In genomic region chr13:40129467-40129866, GRCh38 we compare ENCODE assay signal across 22 cellular contexts.
"Had no signal": no experiment of that assay in that cellular context is flagged by ENCODE, and none has a peak within 500 bp of the region (broad histone marks: within the 10 kb centered on the region; RNA-seq: fewer than 3 reads in every experiment).

No MANE protein-coding gene starts in this region.

- DNase-seq: dorsolateral prefrontal cortex; effector CD8-positive, alpha-beta T cell; foreskin melanocyte; head of caudate nucleus; kidney; left cardiac atrium; left ventricle myocardium inferior; mesenchymal stem cell; midbrain; nucleus accumbens; ovary; small intestine; stimulated activated CD4-positive, alpha-beta T cell treated with anti-CD3 and anti-CD28 coated beads, Interleukin-12 subunit alpha, Interleukin-12 subunit beta, amount 100 ng/mL, for 4 hours; stimulated activated CD4-positive, alpha-beta T cell treated with anti-CD3 and anti-CD28 coated beads, Interleukin-2, amount 100 ng/mL, for 48 hours; stimulated activated naive CD4-positive, alpha-beta T cell treated with Interleukin-2 at 50 U/mL for 16 hours; thyroid gland had no signal

- H3K27me3 Mint-ChIP-seq: natural killer cell treated with Interleukin-12 subunit alpha and Interleukin-12 subunit beta and Interleukin-15 and Interleukin-18, amount 100 ng/mL, for 72 hours had no signal

- H3K9me3 ChIP-seq: left ventricle myocardium inferior, ovary, right atrium auricular region, thyroid gland had no signal

- H3K36me3 Mint-ChIP-seq: neural progenitor cell, type B pancreatic cell had no signal

- H3K27ac Mint-ChIP-seq: natural killer cell treated with Interleukin-12 subunit alpha and Interleukin-12 subunit beta and Interleukin-15 and Interleukin-18, amount 100 ng/mL, for 72 hours; neural progenitor cell; type B pancreatic cell had no signal

- H3K27me3 ChIP-seq: dorsolateral prefrontal cortex, hepatocyte, neural progenitor cell, ovary, right atrium auricular region, thyroid gland had no signal

- H3K4me1 ChIP-seq: right atrium auricular region, thyroid gland had no signal

- H3K9me3 Mint-ChIP-seq: type B pancreatic cell had no signal

- H3K4me3 ChIP-seq: dorsolateral prefrontal cortex, hepatocyte, left ventricle myocardium inferior, lung, neural progenitor cell, ovary, right atrium auricular region, thyroid gland had no signal

- H3K4me3 Mint-ChIP-seq: natural killer cell treated with Interleukin-12 subunit alpha and Interleukin-12 subunit beta and Interleukin-15 and Interleukin-18, amount 100 ng/mL, for 72 hours; neural progenitor cell; type B pancreatic cell had no signal

- H3K36me3 ChIP-seq: left ventricle myocardium inferior, neural progenitor cell, ovary, right atrium auricular region, thyroid gland had no signal

- ATAC-seq: left cardiac atrium; natural killer cell treated with Interleukin-12 subunit alpha and Interleukin-12 subunit beta and Interleukin-15 and Interleukin-18, amount 100 ng/mL, for 72 hours had no signal

- H3K27ac ChIP-seq: dorsolateral prefrontal cortex, hepatocyte, left ventricle myocardium inferior, neural progenitor cell, ovary, right atrium auricular region, thyroid gland had no signal
